2 cellular contexts compared by ENCODE assay signal in genomic region chr7:6315786-6316185, GRCh38.
TF ChIP-seq lines count a peak whose summit lies in the region.

No MANE protein-coding gene starts in this region.

TF ChIP-seq in HepG2, 621 proteins besides CTCF, POLR2A, EP300 and RAD21:
- TF ChIP-seq MYPOP (CRISPR knock-in tag; IDR thresholded peaks at IDR 0.05) (no peak), FUBP1 (CRISPR knock-in tag; IDR thresholded peaks at IDR 0.05; ENCODE audit: borderline replicate concordance) (no peak), SRSF9 (IDR thresholded peaks at IDR 0.05; ENCODE audit: borderline replicate concordance, insufficient read depth, low read depth, low read length, poor library complexity, severe bottlenecking) (no peak), ATF7 (IDR thresholded peaks at IDR 0.05) (no peak), ATF7 (CRISPR knock-in tag; IDR thresholded peaks at IDR 0.05) (no peak), SMAD9 (CRISPR knock-in tag; IDR thresholded peaks at IDR 0.05) (no peak), ZNF770 (CRISPR knock-in tag; IDR thresholded peaks at IDR 0.05) (peak; percentile 9; the same call in 1 of the 2 replicates), FOSL2 (CRISPR knock-in tag; IDR thresholded peaks at IDR 0.05) (no peak), ZNF75D (CRISPR knock-in tag; IDR thresholded peaks at IDR 0.05; ENCODE audit: borderline replicate concordance) (no peak), ZBTB20 (CRISPR knock-in tag; IDR thresholded peaks at IDR 0.05; ENCODE audit: borderline replicate concordance, low read depth) (no peak), PBX2 (CRISPR knock-in tag; IDR thresholded peaks at IDR 0.05) (no peak), SAP130 (CRISPR knock-in tag; IDR thresholded peaks at IDR 0.05; ENCODE audit: low read depth) (no peak), HMGXB3 (CRISPR knock-in tag; IDR thresholded peaks at IDR 0.05; ENCODE audit: borderline replicate concordance) (no peak), GFI1 (CRISPR knock-in tag; IDR thresholded peaks at IDR 0.05; ENCODE audit: borderline replicate concordance) (no peak), ZBTB7B (CRISPR knock-in tag; IDR thresholded peaks at IDR 0.05) (no peak), YEATS2 (CRISPR knock-in tag; IDR thresholded peaks at IDR 0.05; ENCODE audit: borderline replicate concordance) (no peak), BCL6 (CRISPR knock-in tag; IDR thresholded peaks at IDR 0.05) (no peak), MAFF (IDR thresholded peaks at IDR 0.05; ENCODE audit: low read depth, low read length) (peak; percentile 33; the same call in 1 of the 2 replicates), ZNF724P (CRISPR knock-in tag; IDR thresholded peaks at IDR 0.05; ENCODE audit: borderline replicate concordance) (no peak)

TF ChIP-seq in K562, 482 proteins besides CTCF, POLR2A, EP300 and RAD21:
- TF ChIP-seq NFXL1 (CRISPR knock-in tag; IDR thresholded peaks at IDR 0.05) (no peak), EGR1 (conservative IDR thresholded peaks at IDR 0.05) (no peak), MEF2D (tag; conservative IDR thresholded peaks at IDR 0.05; ENCODE audit: low read depth) (peak; percentile 76; the same call in 1 of the 2 replicates), C11orf30 (IDR thresholded peaks at IDR 0.05; ENCODE audit: low read depth) (peak; percentile 40; the same call in 1 of the 2 replicates), HMBOX1 (IDR thresholded peaks at IDR 0.05) (0 out of 2 replicates have a peak, but pooled peaks have one; percentile 16), MEF2A (IDR thresholded peaks at IDR 0.05; ENCODE audit: control insufficient read depth, low read depth, low read length) (peak; percentile 75), ARID4B (CRISPR knock-in tag; IDR thresholded peaks at IDR 0.05) (no peak), ZNF316 (IDR thresholded peaks at IDR 0.05) (peak; percentile 69), NR4A1 (CRISPR knock-in tag; IDR thresholded peaks at IDR 0.05) (no peak), NR4A1 (tag; IDR thresholded peaks at IDR 0.05) (no peak), FOXM1 (IDR thresholded peaks at IDR 0.05; ENCODE audit: low read depth) (no peak), FOXM1 (CRISPR knock-in tag; IDR thresholded peaks at IDR 0.05; ENCODE audit: low read depth) (no peak)
TF ChIP-seq in K562: peak in this region for 5.
